Comparison of ENCODE assay signal across 3 cellular contexts in the genomic region with DNA sequence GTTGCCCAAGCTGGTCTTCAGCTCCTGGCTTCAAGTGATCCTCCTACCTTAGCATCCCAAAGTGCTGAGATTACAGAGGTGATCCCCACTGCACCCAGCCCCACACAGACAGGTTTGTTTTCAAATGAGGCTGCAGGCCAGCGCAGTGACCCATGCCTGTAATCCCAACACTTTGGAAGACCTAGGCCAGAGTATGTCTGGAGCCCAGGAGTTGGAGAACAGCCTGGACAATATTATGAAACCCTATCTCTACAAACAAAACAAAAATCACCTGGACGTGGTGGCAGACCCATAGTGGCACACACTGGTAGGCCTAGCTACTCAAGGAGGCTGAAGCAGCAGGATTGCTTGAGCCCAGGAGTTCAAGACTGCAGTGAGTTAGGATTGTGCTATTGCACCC.
TF ChIP-seq lines count a peak whose summit lies in the region.

No MANE protein-coding gene starts in this region.

TF ChIP-seq in liver, 16 proteins besides CTCF, POLR2A, EP300 and RAD21:
- TF ChIP-seq HNF4A (conservative IDR thresholded peaks at IDR 0.05): peak in 1 of 2 donors; percentile 44
- TF ChIP-seq JUND (IDR thresholded peaks at IDR 0.05): no peak
- no peak for TF ChIP-seq GABPA (IDR thresholded peaks at IDR 0.05 in 1 of 2, conservative IDR thresholded peaks at IDR 0.05 in 1 of 2)
- peak in 1 of 2 donors; percentile 18 for TF ChIP-seq RXRA (IDR thresholded peaks at IDR 0.05)
- no peak for TF ChIP-seq HNF4G (IDR thresholded peaks at IDR 0.05)
- no peak for TF ChIP-seq FOXA1 (IDR thresholded peaks at IDR 0.05)
- TF ChIP-seq NR2F2 (IDR thresholded peaks at IDR 0.05): no peak
- TF ChIP-seq YY1 (IDR thresholded peaks at IDR 0.05): no peak
- TF ChIP-seq SP1 (IDR thresholded peaks at IDR 0.05): no peak
- peak; percentile 30 for TF ChIP-seq MAX (IDR thresholded peaks at IDR 0.05)
- no peak for TF ChIP-seq FOXA2 (IDR thresholded peaks at IDR 0.05)

TF ChIP-seq in HepG2, 621 proteins besides CTCF, POLR2A, EP300 and RAD21:
- TF ChIP-seq ZNF446 (CRISPR knock-in tag; IDR thresholded peaks at IDR 0.05): no peak
TF ChIP-seq in HepG2: peak in this region for 0.

TF ChIP-seq in H1, 55 proteins besides CTCF, POLR2A, EP300 and RAD21:
- TF ChIP-seq SP2 (IDR thresholded peaks at IDR 0.05; ENCODE audit: low read length) (no peak), POU5F1 (IDR thresholded peaks at IDR 0.05; ENCODE audit: low read depth, low read length) (no peak), TBP (IDR thresholded peaks at IDR 0.05; ENCODE audit: low read depth, low read length) (no peak), BCL11A (IDR thresholded peaks at IDR 0.05; ENCODE audit: low read depth in 2 of 2, low read length in 2 of 2) (no peak), HDAC2 (IDR thresholded peaks at IDR 0.05; ENCODE audit: borderline replicate concordance in 1 of 2, low read depth in 2 of 2, low read length in 2 of 2) (no peak), ATF2 (IDR thresholded peaks at IDR 0.05; ENCODE audit: low read length) (no peak), CTBP2 (IDR thresholded peaks at IDR 0.05; ENCODE audit: borderline replicate concordance, insufficient read depth, insufficient read length, low read length) (no peak), KDM1A (IDR thresholded peaks at IDR 0.05; ENCODE audit: borderline replicate concordance, low read length) (no peak), SIX5 (IDR thresholded peaks at IDR 0.05; ENCODE audit: low read depth, low read length) (no peak), GTF2F1 (IDR thresholded peaks at IDR 0.05; ENCODE audit: borderline replicate concordance, low read depth, low read length) (no peak), RNF2 (IDR thresholded peaks at IDR 0.05; ENCODE audit: borderline replicate concordance, low read depth, low read length, missing control alignments, poor library complexity, severe bottlenecking) (no peak), TEAD4 (IDR thresholded peaks at IDR 0.05; ENCODE audit: low read depth, low read length) (no peak), EGR1 (IDR thresholded peaks at IDR 0.05; ENCODE audit: borderline replicate concordance, low read depth, low read length) (no peak)
